In the genomic region with DNA sequence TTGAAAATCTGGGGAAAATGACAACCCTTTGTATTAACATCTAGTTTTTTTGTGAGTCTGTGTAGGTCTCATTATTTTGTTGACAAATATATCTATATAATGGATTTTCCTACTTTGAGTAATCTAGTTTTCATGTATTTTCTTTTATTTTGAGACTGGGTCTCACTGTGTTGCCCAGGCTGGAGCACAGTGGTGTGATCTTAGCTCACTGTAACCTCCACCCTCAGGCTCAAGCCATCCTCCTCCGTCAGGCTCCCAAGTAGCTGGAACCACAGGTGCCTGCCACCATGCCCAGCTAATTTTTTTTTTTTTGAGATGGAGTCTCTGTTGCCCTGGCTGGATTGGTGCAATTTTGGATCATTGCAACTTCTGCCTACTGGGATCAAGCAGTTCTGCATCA, we compare ENCODE assay signal across 29 cellular contexts.
"Had no signal": no experiment of that assay in that cellular context is flagged by ENCODE, and none has a peak within 500 bp of the region (broad histone marks: within the 10 kb centered on the region; RNA-seq: fewer than 3 reads in every experiment).

No MANE protein-coding gene starts in this region.

- H3K4me3 ChIP-seq: ascending aorta, breast epithelium, cardiac muscle cell, colonic mucosa, esophagus squamous epithelium had no signal

- H3K4me3 Mint-ChIP-seq: activated CD4-positive, alpha-beta memory T cell treated with anti-CD3 and anti-CD28 coated beads, Interleukin-2, amount 10 ng/mL, durations not matched to agents 7 days and 5 days; activated CD4-positive, alpha-beta T cell treated with anti-CD3 and anti-CD28 coated beads, Interleukin-2, amount 10 ng/mL, durations not matched to agents 7 days and 5 days; activated naive CD4-positive, alpha-beta T cell treated with anti-CD3 and anti-CD28 coated beads, Interleukin-2, amount 10 ng/mL, durations not matched to agents 7 days and 5 days; activated naive CD8-positive, alpha-beta T cell treated with anti-CD3 and anti-CD28 coated beads, Interleukin-2, amount 10 ng/mL, durations not matched to agents 7 days and 5 days; activated T-cell treated with anti-CD3 and anti-CD28 coated beads, Interleukin-2, amount 50 U/mL, for 24 hours; activated T-cell treated with anti-CD3 and anti-CD28 coated beads, Interleukin-2, amount 50 U/mL, for 72 hours; brain had no signal

- H3K27me3 Mint-ChIP-seq: activated CD4-positive, alpha-beta memory T cell treated with anti-CD3 and anti-CD28 coated beads, Interleukin-2, amount 10 ng/mL, durations not matched to agents 7 days and 5 days; activated CD4-positive, alpha-beta T cell treated with anti-CD3 and anti-CD28 coated beads, Interleukin-2, amount 10 ng/mL, durations not matched to agents 7 days and 5 days; activated naive CD4-positive, alpha-beta T cell treated with anti-CD3 and anti-CD28 coated beads, Interleukin-2, amount 10 ng/mL, durations not matched to agents 7 days and 5 days; activated naive CD8-positive, alpha-beta T cell treated with anti-CD3 and anti-CD28 coated beads, Interleukin-2, amount 10 ng/mL, durations not matched to agents 7 days and 5 days; activated T-cell treated with anti-CD3 and anti-CD28 coated beads, Interleukin-2, amount 50 U/mL, for 24 hours; brain had no signal

- ATAC-seq: activated naive CD4-positive, alpha-beta T cell treated with anti-CD3 and anti-CD28 coated beads, Interleukin-2, amount 50 U/mL, for 72 hours; activated T-cell treated with anti-CD3 and anti-CD28 coated beads, Interleukin-2, amount 50 U/mL, for 72 hours had no signal

- DNase-seq: activated CD4-positive, alpha-beta memory T cell treated with anti-CD3 and anti-CD28 coated beads, Interleukin-2, amount 10 ng/mL, durations not matched to agents 7 days and 5 days; activated CD4-positive, alpha-beta T cell treated with anti-CD3 and anti-CD28 coated beads for 1 hour; activated CD4-positive, alpha-beta T cell treated with anti-CD3 and anti-CD28 coated beads for 4 hours; activated CD4-positive, alpha-beta T cell treated with anti-CD3 and anti-CD28 coated beads, Interleukin-2, amount 10 ng/mL, durations not matched to agents 7 days and 5 days; activated CD4-positive, alpha-beta T cell treated with anti-CD3 and anti-CD28 coated beads, Interleukin-2, amount 50 U/mL, for 4 hours; activated CD8-positive, alpha-beta memory T cell treated with anti-CD3 and anti-CD28 coated beads, Interleukin-2, amount 50 U/mL, for 48 hours; activated gamma-delta T cell; activated naive CD4-positive, alpha-beta T cell; activated naive CD4-positive, alpha-beta T cell treated with anti-CD3 and anti-CD28 coated beads, Interleukin-2, amount 10 ng/mL, durations not matched to agents 7 days and 5 days; activated naive CD8-positive, alpha-beta T cell treated with anti-CD3 and anti-CD28 coated beads, Interleukin-2, amount 10 ng/mL, durations not matched to agents 7 days and 5 days; activated T-cell treated with anti-CD3 and anti-CD28 coated beads for 4 hours; activated T-cell treated with anti-CD3 and anti-CD28 coated beads, Interleukin-2, amount 50 U/mL, for 24 hours; activated T-cell treated with anti-CD3 and anti-CD28 coated beads, Interleukin-2, amount 50 U/mL, for 72 hours; central memory CD4-positive, alpha-beta T cell; cerebellar nuclear complex; colonic mucosa; effector CD8-positive, alpha-beta T cell; esophagus squamous epithelium; foreskin melanocyte; head of caudate nucleus; T-helper 2 cell had no signal

- H3K27ac Mint-ChIP-seq: activated CD4-positive, alpha-beta memory T cell treated with anti-CD3 and anti-CD28 coated beads, Interleukin-2, amount 10 ng/mL, durations not matched to agents 7 days and 5 days; activated CD4-positive, alpha-beta T cell treated with anti-CD3 and anti-CD28 coated beads, Interleukin-2, amount 10 ng/mL, durations not matched to agents 7 days and 5 days; activated naive CD4-positive, alpha-beta T cell treated with anti-CD3 and anti-CD28 coated beads, Interleukin-2, amount 50 U/mL, for 72 hours; activated naive CD8-positive, alpha-beta T cell treated with anti-CD3 and anti-CD28 coated beads, Interleukin-2, amount 10 ng/mL, durations not matched to agents 7 days and 5 days; activated T-cell treated with anti-CD3 and anti-CD28 coated beads, Interleukin-2, amount 50 U/mL, for 24 hours; activated T-cell treated with anti-CD3 and anti-CD28 coated beads, Interleukin-2, amount 50 U/mL, for 72 hours; brain had no signal

- H3K4me1 Mint-ChIP-seq: activated CD4-positive, alpha-beta memory T cell treated with anti-CD3 and anti-CD28 coated beads, Interleukin-2, amount 10 ng/mL, durations not matched to agents 7 days and 5 days; activated CD4-positive, alpha-beta T cell treated with anti-CD3 and anti-CD28 coated beads, Interleukin-2, amount 10 ng/mL, durations not matched to agents 7 days and 5 days; activated naive CD4-positive, alpha-beta T cell treated with anti-CD3 and anti-CD28 coated beads, Interleukin-2, amount 10 ng/mL, durations not matched to agents 7 days and 5 days; brain had no signal

- H3K36me3 ChIP-seq: breast epithelium, cardiac muscle cell had no signal

- H3K27ac ChIP-seq: ascending aorta, breast epithelium, cardiac muscle cell, colonic mucosa, epithelial cell of prostate, esophagus squamous epithelium had no signal

- H3K4me1 ChIP-seq: ascending aorta, breast epithelium, colonic mucosa, esophagus squamous epithelium had no signal

- H3K27me3 ChIP-seq: ascending aorta, breast epithelium, cardiac muscle cell, colonic mucosa, esophagus squamous epithelium had no signal

- FAIRE-seq: endometrium, endothelial cell of umbilical vein had no signal
